In genomic region chr13:49859568-49859967, GRCh38 we compare ENCODE assay signal across 12 cellular contexts.
DNase-seq lines count a peak whose midpoint lies in the region; ATAC-seq and TF ChIP-seq lines count a peak whose summit lies in the region.
"Had no signal": no experiment of that assay in that cellular context is flagged by ENCODE, and none has a peak within 500 bp of the region (broad histone marks: within the 10 kb centered on the region; RNA-seq: fewer than 3 reads in every experiment).

No MANE protein-coding gene starts in this region.

- DNase-seq in AG09309 (ENCODE audit: low read depth) (peak; percentile 70), LoVo (ENCODE audit: low spot score) (peak; percentile 46), dedifferentiated amniotic fluid mesenchymal stem cell (ENCODE audit: extremely low spot score) (peak; percentile 76), non-pigmented ciliary epithelial cell (ENCODE audit: low read depth) (peak; percentile 82), cardiac septum (ENCODE audit: low spot score) (no peak), NCI-H345 (lab: John Stamatoyannopoulos, UW) (no peak), epidermal melanocyte (ENCODE audit: insufficient read length, low spot score) (no peak)
- DNase-seq: CD4-positive, alpha-beta T cell; colonic mucosa; NK-92 treated with Interleukin-12 subunit alpha and Interleukin-12 subunit beta, amount 100 ng/mL, for 24 hours; nucleus accumbens had no signal

- H3K4me3 ChIP-seq in AG09309 (ENCODE audit: control insufficient read depth, low read depth, low read length) = no peak overlapping the region
- H3K4me3 ChIP-seq: colonic mucosa had no signal

- no peak for ATAC-seq in GM21515 (IDR thresholded peaks at IDR 0.05; ENCODE audit: unreplicated experiment)

- no peak for TF ChIP-seq CTCF in AG09309 (IDR thresholded peaks at IDR 0.05; ENCODE audit: control insufficient read depth, insufficient read depth, low read depth, low read length, missing control alignments)

- intact Hi-C loops in cardiac septum (cut with DNase I) = no loop called here

Comparison
In these comparisons a context has a peak if more than half of its experiments do, and no peak if none do; other contexts are left out.
1. DNase-seq: peak in AG09309 (single experiment), LoVo (single experiment), dedifferentiated amniotic fluid mesenchymal stem cell (single experiment) and non-pigmented ciliary epithelial cell (single experiment); none in cardiac septum (single experiment), NCI-H345 (single experiment) and epidermal melanocyte (single experiment).